10 cellular contexts compared by ENCODE assay signal in genomic region chr18:58247363-58247834, GRCh38.
DNase-seq lines count a peak whose midpoint lies in the region; ATAC-seq and TF ChIP-seq lines count a peak whose summit lies in the region.
"Had no signal": no experiment of that assay in that cellular context is flagged by ENCODE, and none has a peak within 500 bp of the region (broad histone marks: within the 10 kb centered on the region; RNA-seq: fewer than 3 reads in every experiment).

No MANE protein-coding gene starts in this region.

- H3K27ac ChIP-seq in lung (ENCODE audit: low read depth in 1 of 2, low read length in 1 of 2) (peak overlapping the region; percentile 40 to 54), stomach (peak overlapping the region; percentile 70 to 78 (median 75))
- no peak overlapping the region for H3K27ac ChIP-seq in effector memory CD4-positive, alpha-beta T cell (ENCODE audit: insufficient read depth, low read length, poor library complexity, severe bottlenecking)

- TF ChIP-seq CTCF in epithelial cell of esophagus (IDR thresholded peaks at IDR 0.05; ENCODE audit: insufficient read depth, low read depth, low read length, missing control alignments) (no peak), lung (IDR thresholded peaks at IDR 0.05; ENCODE audit: control extremely low read depth, extremely low read depth) (no peak), stomach (IDR thresholded peaks at IDR 0.05) (no peak)

- CTCF ChIA-PET in HEK293T (lab: Yijun Ruan, JAX): no interaction called here

- TF ChIP-seq POLR2A in stomach (IDR thresholded peaks at IDR 0.05): no peak

- peak overlapping the region; percentile 1 for H3K4me3 ChIP-seq in epithelial cell of esophagus (ENCODE audit: low read length)
- no peak overlapping the region for H3K4me3 ChIP-seq in lung
- H3K4me3 ChIP-seq in stomach: peak overlapping the region; percentile 19 to 25 (median 22)
- H3K4me3 ChIP-seq in effector memory CD4-positive, alpha-beta T cell (ENCODE audit: insufficient read depth, low read depth, low read length, poor library complexity, severe bottlenecking): no peak overlapping the region

- ATAC-seq in lung (ENCODE audit: insufficient read depth, low FRiP score) (no peak), GM21381 (IDR thresholded peaks at IDR 0.05; ENCODE audit: unreplicated experiment) (no peak)
- ATAC-seq: activated T-cell treated with anti-CD3 and anti-CD28 coated beads, Interleukin-2, amount 50 U/mL, for 72 hours had no signal

- peak; percentile 17 for DNase-seq in NCI-H1694 treated with DMSO at 0.1 percent for 48 hours (lab: John Stamatoyannopoulos, UW)
- DNase-seq in epithelial cell of esophagus (ENCODE audit: low read depth): peak; percentile 45
- no peak for DNase-seq in lung (ENCODE audit: low spot score)
- no peak for DNase-seq in stomach
- DNase-seq in HEK293T (ENCODE audit: extremely low spot score): no peak
- no peak for DNase-seq in effector memory CD4-positive, alpha-beta T cell
- no peak for DNase-seq in GM03348 (ENCODE audit: low spot score)
- DNase-seq: activated T-cell treated with anti-CD3 and anti-CD28 coated beads, Interleukin-2, amount 50 U/mL, for 72 hours; GDM1 had no signal

- no peaks in the 10 kb centered on the region for H3K9me3 ChIP-seq in lung (ENCODE audit: control insufficient read depth in 2 of 2, insufficient read depth in 1 of 2, low read length in 1 of 2)
- H3K9me3 ChIP-seq in stomach: no peaks in the 10 kb centered on the region
- no peaks in the 10 kb centered on the region for H3K9me3 ChIP-seq in effector memory CD4-positive, alpha-beta T cell (ENCODE audit: control insufficient read depth, low read length)

- H3K36me3 ChIP-seq in lung (ENCODE audit: control insufficient read depth in 2 of 2, insufficient read depth in 2 of 2, low read length in 2 of 2) (no peaks in the 10 kb centered on the region), stomach (peaks cover 0 to 11% (median 0%) of the 10 kb centered on the region in 4 donors)
- H3K36me3 ChIP-seq in effector memory CD4-positive, alpha-beta T cell (ENCODE audit: control insufficient read depth, insufficient read depth, low read length): no peaks in the 10 kb centered on the region

- WGBS in lung, 2 donors: 42 to 67% methylated on average over 20 of the region's 20 CpGs
- WGBS in stomach, 5 donors: 19 to 35% (median 23%) methylated on average over 20 of the region's 20 CpGs

- TF ChIP-seq EP300 in stomach (IDR thresholded peaks at IDR 0.05): no peak

- H3K27me3 ChIP-seq in lung (ENCODE audit: control insufficient read depth, insufficient read depth): no peaks in the 10 kb centered on the region
- H3K27me3 ChIP-seq in stomach: no peaks in the 10 kb centered on the region
- no peaks in the 10 kb centered on the region for H3K27me3 ChIP-seq in effector memory CD4-positive, alpha-beta T cell (replicated peaks; ENCODE audit: control insufficient read depth, insufficient read depth, low read length, poor library complexity, severe bottlenecking)

- H3K4me1 ChIP-seq in lung (ENCODE audit: control insufficient read depth in 2 of 2, insufficient read depth in 2 of 2, low read length in 2 of 2) (peaks cover 2 to 7% of the 10 kb centered on the region in 2 donors), stomach (peaks cover 19 to 59% (median 29%) of the 10 kb centered on the region in 4 donors)
- H3K4me1 ChIP-seq in effector memory CD4-positive, alpha-beta T cell (ENCODE audit: control insufficient read depth, insufficient read depth, low read length, poor library complexity, severe bottlenecking): no peaks in the 10 kb centered on the region

- POLR2A ChIA-PET in HEK293T (lab: Yijun Ruan, JAX): no interaction called here

- intact Hi-C loops in stomach (cut with DNase I; ENCODE audit: low total_unique reads): no loop called here

TF ChIP-seq in HEK293T, 16 proteins besides CTCF, POLR2A, EP300 and RAD21:
- TF ChIP-seq HDGF (IDR thresholded peaks at IDR 0.05; ENCODE audit: borderline replicate concordance) (no peak), ZNF384 (IDR thresholded peaks at IDR 0.05) (no peak), FOXK2 (IDR thresholded peaks at IDR 0.05) (no peak), CTBP1 (IDR thresholded peaks at IDR 0.05; ENCODE audit: borderline replicate concordance) (no peak), TARDBP (IDR thresholded peaks at IDR 0.05) (no peak), ARNT (IDR thresholded peaks at IDR 0.05) (no peak), ELF4 (IDR thresholded peaks at IDR 0.05) (no peak), SP1 (IDR thresholded peaks at IDR 0.05) (no peak), NFRKB (IDR thresholded peaks at IDR 0.05) (no peak), FOXA1 (IDR thresholded peaks at IDR 0.05) (no peak), BHLHE40 (IDR thresholded peaks at IDR 0.05; ENCODE audit: borderline replicate concordance) (no peak), PKNOX1 (IDR thresholded peaks at IDR 0.05) (no peak), L3MBTL2 (conservative IDR thresholded peaks at IDR 0.05) (no peak)

Comparison
In these comparisons a context has a peak if more than half of its experiments do, and no peak if none do; other contexts are left out.
1. DNase-seq: peak in NCI-H1694 treated with DMSO at 0.1 percent for 48 hours (single experiment) and epithelial cell of esophagus (single experiment); none in lung (single experiment), stomach (single experiment), HEK293T (single experiment), effector memory CD4-positive, alpha-beta T cell (0 of 3) and GM03348 (single experiment).
2. H3K4me3 ChIP-seq: peak in epithelial cell of esophagus (single experiment) and stomach (4 of 4); none in lung (single experiment) and effector memory CD4-positive, alpha-beta T cell (single experiment).